21 cellular contexts compared by ENCODE assay signal in the genomic region with DNA sequence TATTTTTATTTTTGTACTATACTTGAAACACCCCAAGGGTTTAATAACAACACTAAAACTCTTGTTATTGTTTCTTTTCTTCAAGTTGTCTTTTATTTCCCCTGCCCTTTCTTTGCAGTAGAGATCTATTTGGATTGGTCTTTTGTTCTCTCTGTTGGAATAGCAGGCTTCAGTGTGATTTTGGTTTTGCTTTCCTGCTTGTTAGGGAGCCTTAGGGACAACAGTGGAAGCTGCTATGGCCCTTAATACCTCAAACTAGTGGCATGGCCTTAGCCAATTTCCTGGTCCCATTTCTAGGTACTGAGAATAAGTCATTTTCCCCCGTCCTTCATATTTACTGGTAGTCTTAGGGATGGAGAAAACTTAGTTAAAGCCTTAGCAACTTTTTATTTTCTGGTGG.
"Had no signal": no experiment of that assay in that cellular context is flagged by ENCODE, and none has a peak within 500 bp of the region (broad histone marks: within the 10 kb centered on the region; RNA-seq: fewer than 3 reads in every experiment).

No MANE protein-coding gene starts in this region.

- FAIRE-seq: RCC 7860 had no signal

- H3K9me3 ChIP-seq: MG63, SJSA1 had no signal

- H3K4me1 ChIP-seq: SJSA1 had no signal

- H3K27me3 ChIP-seq: MG63, SJSA1 had no signal

- DNase-seq: KBM-7, MG63, NCI-H1092, NCI-H1105 treated with DMSO at 0.1 percent for 48 hours, NCI-H1417 treated with DMSO at 0.1 percent for 48 hours, NCI-H187, NCI-H2029, NCI-H2081 treated with DMSO at 0.1 percent for 48 hours, NCI-H2171, NCI-H226, NCI-H446, NCI-H510A, NCI-H524 treated with DMSO at 0.1 percent for 48 hours, NCI-H69, NCI-H774, Right ventricle myocardium superior, RPMI8226, SIG-M5 had no signal

- H3K27ac ChIP-seq: SJSA1, SK-N-MC had no signal

- H3K36me3 ChIP-seq: MG63, SJSA1 had no signal

- H3K4me3 ChIP-seq: MG63, SJSA1, SK-N-MC had no signal
